9 cellular contexts compared by ENCODE assay signal in the genomic region with DNA sequence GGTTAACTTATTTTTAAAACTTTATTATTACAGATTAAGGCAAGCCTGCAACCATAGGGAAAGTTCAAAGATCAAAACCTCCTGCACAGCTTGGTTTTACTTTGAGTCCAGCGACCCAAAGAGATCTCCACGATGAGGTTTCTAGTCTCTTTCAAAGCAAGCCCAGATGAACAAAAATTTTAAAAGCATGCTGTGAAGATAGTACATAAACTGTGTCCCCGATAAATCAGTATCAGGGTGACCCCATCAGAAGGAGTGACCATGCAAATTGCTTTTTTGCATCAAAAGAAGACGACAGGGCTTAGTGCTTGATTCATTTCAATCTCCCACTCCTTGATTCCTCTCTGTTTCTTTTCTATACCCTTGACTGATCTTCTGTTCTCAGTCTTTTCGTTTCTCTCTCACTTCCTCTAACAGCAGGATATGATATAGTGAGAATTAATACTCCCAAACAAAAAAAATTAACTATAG.
DNase-seq lines count a peak whose midpoint lies in the region; ATAC-seq and TF ChIP-seq lines count a peak whose summit lies in the region.
"Had no signal": no experiment of that assay in that cellular context is flagged by ENCODE, and none has a peak within 500 bp of the region (broad histone marks: within the 10 kb centered on the region; RNA-seq: fewer than 3 reads in every experiment).

No MANE protein-coding gene starts in this region.

- peaks cover 11% of the 10 kb centered on the region for H3K4me1 ChIP-seq in parathyroid adenoma

- no peaks in the 10 kb centered on the region for H3K36me3 ChIP-seq in parathyroid adenoma (ENCODE audit: control insufficient read depth, insufficient read depth, low read length)
- H3K36me3 ChIP-seq: neutrophil had no signal

- H3K79me2 ChIP-seq in parathyroid adenoma, result no peaks in the 10 kb centered on the region

- H3K4me3 ChIP-seq in parathyroid adenoma (ENCODE audit: low read depth, low read length), result peak overlapping the region; percentile 15

- ATAC-seq in GM18858 (IDR thresholded peaks at IDR 0.05; ENCODE audit: unreplicated experiment) (peak; percentile 62), GM21825 (IDR thresholded peaks at IDR 0.05; ENCODE audit: unreplicated experiment) (peak; percentile 70)

- H3K27ac ChIP-seq in parathyroid adenoma, result no peak overlapping the region
- H3K27ac ChIP-seq: neutrophil had no signal

- peak overlapping the region; percentile 50 for H3K4me2 ChIP-seq in parathyroid adenoma (ENCODE audit: low read length)

- no peaks in the 10 kb centered on the region for H3K9me3 ChIP-seq in parathyroid adenoma (ENCODE audit: control insufficient read depth, low read length)
- H3K9me3 ChIP-seq: neutrophil had no signal

- no peak overlapping the region for H3K9ac ChIP-seq in parathyroid adenoma

- peak; percentile 54 for DNase-seq in MV-4-11 (lab: John Stamatoyannopoulos, UW)
- no peak for DNase-seq in glomerular visceral epithelial cell (ENCODE audit: extremely low spot score)
- no peak for DNase-seq in SIG-M5 (lab: John Stamatoyannopoulos, UW)
- DNase-seq in NCI-H187 treated with DMSO at 0.1 percent for 48 hours (lab: John Stamatoyannopoulos, UW), result no peak
- DNase-seq: NCI-H1436 treated with DMSO at 0.1 percent for 48 hours had no signal

- H3K27me3 ChIP-seq in parathyroid adenoma (ENCODE audit: control insufficient read depth, insufficient read depth, low read length), result no peaks in the 10 kb centered on the region
- H3K27me3 ChIP-seq: neutrophil had no signal

- peak overlapping the region; percentile 54 for H2AFZ ChIP-seq in parathyroid adenoma

- TF ChIP-seq CTCF in parathyroid adenoma (IDR thresholded peaks at IDR 0.05), result no peak
